ENCODE assay signal across 9 cellular contexts in the genomic region with DNA sequence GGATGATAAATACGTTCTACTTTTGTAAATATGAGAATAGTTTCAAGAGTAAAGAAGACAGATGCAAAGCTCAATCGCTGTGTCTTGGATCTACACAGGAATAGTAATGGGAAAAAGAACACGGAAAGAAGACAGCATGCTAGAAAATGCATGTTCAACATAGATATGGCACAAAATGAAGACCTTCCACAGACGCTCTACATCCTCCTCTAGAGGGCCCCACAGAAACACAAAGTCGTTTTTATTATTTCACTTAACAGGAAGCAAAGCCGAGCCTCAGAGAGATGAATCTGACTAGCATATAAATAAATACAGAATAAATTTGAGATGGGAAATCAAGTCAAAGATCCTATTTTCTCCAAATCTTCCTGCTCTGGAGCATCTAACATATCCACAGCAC.
DNase-seq lines count a peak whose midpoint lies in the region; ATAC-seq, FAIRE-seq and TF ChIP-seq lines count a peak whose summit lies in the region.
"Had no signal": no experiment of that assay in that cellular context is flagged by ENCODE, and none has a peak within 500 bp of the region (broad histone marks: within the 10 kb centered on the region; RNA-seq: fewer than 3 reads in every experiment).

No MANE protein-coding gene starts in this region.

- ATAC-seq in Right ventricle myocardium superior (ENCODE audit: poor library complexity) (peak; percentile 44), Right ventricle myocardium inferior (no peak), gastroesophageal sphincter (no peak)
- ATAC-seq in naive thymus-derived CD8-positive, alpha-beta T cell: no peak
- ATAC-seq in stimulated activated memory B cell treated with anti-CD40 and anti-IgM and Interleukin-4, amounts not matched to agents 10 μg/mL and 1 μg/mL and 100 μg/mL, for 72 hours: no peak

- H3F3A ChIP-seq in GM23248 (ENCODE audit: insufficient read depth): peaks cover 32% of the 10 kb centered on the region

- TF ChIP-seq CTCF in HL-60 (IDR thresholded peaks at IDR 0.05; ENCODE audit: insufficient read depth, low read length): peak; percentile 10
- TF ChIP-seq CTCF in astrocyte (IDR thresholded peaks at IDR 0.05; ENCODE audit: insufficient read depth, low read depth, low read length): peak; percentile 46
- TF ChIP-seq CTCF in gastroesophageal sphincter (IDR thresholded peaks at IDR 0.05): peak in 1 of 4 experiments; percentile 11

- H3K9me3 Mint-ChIP-seq in astrocyte (ENCODE audit: unreplicated experiment): peaks cover 2% of the 10 kb centered on the region
- no peaks in the 10 kb centered on the region for H3K9me3 Mint-ChIP-seq in naive thymus-derived CD8-positive, alpha-beta T cell
- peaks cover 3% of the 10 kb centered on the region for H3K9me3 Mint-ChIP-seq in stimulated activated memory B cell treated with anti-CD40 and anti-IgM and Interleukin-4, amounts not matched to agents 10 μg/mL and 1 μg/mL and 100 μg/mL, for 72 hours
- H3K9me3 Mint-ChIP-seq: activated naive CD4-positive, alpha-beta T cell treated with anti-CD3 and anti-CD28 coated beads, Interleukin-2, amount 50 U/mL, for 24 hours had no signal

- POLR2A ChIA-PET in naive thymus-derived CD8-positive, alpha-beta T cell (lab: Charles Lee): no interaction called here

- H3K4me2 ChIP-seq in astrocyte (ENCODE audit: low read length) (no peak overlapping the region), GM23248 (ENCODE audit: unreplicated experiment) (no peak overlapping the region)

- H3K27ac Mint-ChIP-seq in astrocyte (ENCODE audit: unreplicated experiment): no peak overlapping the region
- H3K27ac Mint-ChIP-seq in naive thymus-derived CD8-positive, alpha-beta T cell: no peak overlapping the region
- no peak overlapping the region for H3K27ac Mint-ChIP-seq in stimulated activated memory B cell treated with anti-CD40 and anti-IgM and Interleukin-4, amounts not matched to agents 10 μg/mL and 1 μg/mL and 100 μg/mL, for 72 hours
- H3K27ac Mint-ChIP-seq: activated naive CD4-positive, alpha-beta T cell treated with anti-CD3 and anti-CD28 coated beads, Interleukin-2, amount 50 U/mL, for 24 hours had no signal

- no peak for TF ChIP-seq EP300 in gastroesophageal sphincter (IDR thresholded peaks at IDR 0.05)

- H3K4me3 Mint-ChIP-seq in astrocyte (ENCODE audit: unreplicated experiment): no peak overlapping the region
- peak overlapping the region in 8 of 10 donors; percentile 3 to 55 (median 24) for H3K4me3 Mint-ChIP-seq in naive thymus-derived CD8-positive, alpha-beta T cell
- no peak overlapping the region for H3K4me3 Mint-ChIP-seq in stimulated activated memory B cell treated with anti-CD40 and anti-IgM and Interleukin-4, amounts not matched to agents 10 μg/mL and 1 μg/mL and 100 μg/mL, for 72 hours
- H3K4me3 Mint-ChIP-seq: activated naive CD4-positive, alpha-beta T cell treated with anti-CD3 and anti-CD28 coated beads, Interleukin-2, amount 50 U/mL, for 24 hours had no signal

- no peak overlapping the region for H3K4me3 ChIP-seq in HL-60 (replicated peaks; ENCODE audit: insufficient read depth, low read length)
- no peak overlapping the region for H3K4me3 ChIP-seq in astrocyte (ENCODE audit: insufficient read depth, low read depth, low read length)
- H3K4me3 ChIP-seq in gastroesophageal sphincter: no peak overlapping the region
- no peak overlapping the region for H3K4me3 ChIP-seq in GM23248

- H3K27ac ChIP-seq in HL-60 (replicated peaks) (no peak overlapping the region), astrocyte (ENCODE audit: low read depth, low read length) (no peak overlapping the region), gastroesophageal sphincter (no peak overlapping the region), GM23248 (no peak overlapping the region)

- FAIRE-seq in astrocyte (lab: Jason Lieb, UNC): no peak

- H3K36me3 ChIP-seq in astrocyte (ENCODE audit: insufficient read depth, low read length): no peaks in the 10 kb centered on the region
- no peaks in the 10 kb centered on the region for H3K36me3 ChIP-seq in gastroesophageal sphincter
- no peaks in the 10 kb centered on the region for H3K36me3 ChIP-seq in GM23248 (ENCODE audit: low read depth)

- DNase-seq in Right ventricle myocardium superior (no peak), Right ventricle myocardium inferior (ENCODE audit: missing footprints) (no peak), HL-60 (ENCODE audit: low read depth in 1 of 2, low spot score in 1 of 2) (no peak), astrocyte (ENCODE audit: low read depth) (no peak), GM23248 (no peak)
- no peak for DNase-seq in naive thymus-derived CD8-positive, alpha-beta T cell

- H3K4me1 Mint-ChIP-seq in astrocyte (ENCODE audit: low read depth, unreplicated experiment): peaks cover 25% of the 10 kb centered on the region
- H3K4me1 Mint-ChIP-seq in naive thymus-derived CD8-positive, alpha-beta T cell: no peaks in the 10 kb centered on the region
- no peaks in the 10 kb centered on the region for H3K4me1 Mint-ChIP-seq in stimulated activated memory B cell treated with anti-CD40 and anti-IgM and Interleukin-4, amounts not matched to agents 10 μg/mL and 1 μg/mL and 100 μg/mL, for 72 hours
- H3K4me1 Mint-ChIP-seq: activated naive CD4-positive, alpha-beta T cell treated with anti-CD3 and anti-CD28 coated beads, Interleukin-2, amount 50 U/mL, for 24 hours had no signal

- H4K20me1 ChIP-seq in astrocyte (ENCODE audit: insufficient read depth, low read length) (no peaks in the 10 kb centered on the region), GM23248 (ENCODE audit: insufficient read depth) (no peaks in the 10 kb centered on the region)

- 41 to 77% methylated on average over 6 of the region's 6 CpGs for WGBS in gastroesophageal sphincter (ENCODE audit: low coverage in 1 of 2), 2 donors
- WGBS in GM23248 (ENCODE audit: low coverage in 1 of 2, low lambda C conversion rate in 2 of 2, missing lambda C conversion rate in 2 of 2), 2 experiments: 95 to 96% methylated on average over 6 of the region's 6 CpGs

- H3K36me3 Mint-ChIP-seq in astrocyte (ENCODE audit: low read depth, unreplicated experiment): no peaks in the 10 kb centered on the region
- H3K36me3 Mint-ChIP-seq in naive thymus-derived CD8-positive, alpha-beta T cell: no peaks in the 10 kb centered on the region
- no peaks in the 10 kb centered on the region for H3K36me3 Mint-ChIP-seq in stimulated activated memory B cell treated with anti-CD40 and anti-IgM and Interleukin-4, amounts not matched to agents 10 μg/mL and 1 μg/mL and 100 μg/mL, for 72 hours
- H3K36me3 Mint-ChIP-seq: activated naive CD4-positive, alpha-beta T cell treated with anti-CD3 and anti-CD28 coated beads, Interleukin-2, amount 50 U/mL, for 24 hours had no signal

- H3K9ac ChIP-seq in astrocyte (ENCODE audit: low read length) (no peak overlapping the region), GM23248 (no peak overlapping the region)

- in situ Hi-C loops in GM23248 (cut with MboI): no loop called here

- peaks cover 31% of the 10 kb centered on the region for H3K4me1 ChIP-seq in astrocyte (ENCODE audit: insufficient read depth, low read length)
- peaks cover 0 to 20% (median 5%) of the 10 kb centered on the region in 3 donors for H3K4me1 ChIP-seq in gastroesophageal sphincter
- H3K4me1 ChIP-seq in GM23248 (ENCODE audit: insufficient read depth): peaks cover 22% of the 10 kb centered on the region

- no peaks in the 10 kb centered on the region for H3K9me2 ChIP-seq in GM23248 (ENCODE audit: insufficient read depth)

- intact Hi-C loops in Right ventricle myocardium superior (cut with DNase I): no loop called here
- intact Hi-C loops in Right ventricle myocardium inferior (cut with DNase I): loop anchor here (2.0 kb wide), 1 partner anchor 116 kb away; no protein-coding TSS in a partner anchor

- H2AFZ ChIP-seq in astrocyte (ENCODE audit: low read depth, low read length) (no peak overlapping the region), GM23248 (no peak overlapping the region)

- H3K27me3 ChIP-seq in HL-60 (ENCODE audit: insufficient read depth, poor library complexity, severe bottlenecking) (no peaks in the 10 kb centered on the region), astrocyte (ENCODE audit: insufficient read depth, low read length) (no peaks in the 10 kb centered on the region), gastroesophageal sphincter (no peaks in the 10 kb centered on the region), GM23248 (replicated peaks; ENCODE audit: insufficient read depth) (no peaks in the 10 kb centered on the region)

- TF ChIP-seq POLR2A in gastroesophageal sphincter (IDR thresholded peaks at IDR 0.05): no peak

- H3K9me3 ChIP-seq in astrocyte (ENCODE audit: insufficient read depth, low read depth, low read length) (no peaks in the 10 kb centered on the region), gastroesophageal sphincter (no peaks in the 10 kb centered on the region), GM23248 (ENCODE audit: low read depth) (no peaks in the 10 kb centered on the region)

- H3K79me2 ChIP-seq in astrocyte (ENCODE audit: insufficient read depth, low read length) (peaks cover 16% of the 10 kb centered on the region), GM23248 (ENCODE audit: insufficient read depth) (peaks cover 8% of the 10 kb centered on the region; the same call in 1 of the 2 replicates)

- no peaks in the 10 kb centered on the region for H3K27me3 Mint-ChIP-seq in astrocyte (ENCODE audit: low read depth, unreplicated experiment)
- peaks cover 0 to 3% (median 0%) of the 10 kb centered on the region in 5 donors for H3K27me3 Mint-ChIP-seq in naive thymus-derived CD8-positive, alpha-beta T cell
- H3K27me3 Mint-ChIP-seq in stimulated activated memory B cell treated with anti-CD40 and anti-IgM and Interleukin-4, amounts not matched to agents 10 μg/mL and 1 μg/mL and 100 μg/mL, for 72 hours: no peaks in the 10 kb centered on the region

Comparison
In these comparisons a context has a peak if more than half of its experiments do, and no peak if none do; other contexts are left out.
1. H3K4me3 Mint-ChIP-seq: peak in naive thymus-derived CD8-positive, alpha-beta T cell (8 of 10); none in astrocyte (single experiment) and stimulated activated memory B cell treated with anti-CD40 and anti-IgM and Interleukin-4, amounts not matched to agents 10 μg/mL and 1 μg/mL and 100 μg/mL, for 72 hours (single experiment).